In the genomic region with DNA sequence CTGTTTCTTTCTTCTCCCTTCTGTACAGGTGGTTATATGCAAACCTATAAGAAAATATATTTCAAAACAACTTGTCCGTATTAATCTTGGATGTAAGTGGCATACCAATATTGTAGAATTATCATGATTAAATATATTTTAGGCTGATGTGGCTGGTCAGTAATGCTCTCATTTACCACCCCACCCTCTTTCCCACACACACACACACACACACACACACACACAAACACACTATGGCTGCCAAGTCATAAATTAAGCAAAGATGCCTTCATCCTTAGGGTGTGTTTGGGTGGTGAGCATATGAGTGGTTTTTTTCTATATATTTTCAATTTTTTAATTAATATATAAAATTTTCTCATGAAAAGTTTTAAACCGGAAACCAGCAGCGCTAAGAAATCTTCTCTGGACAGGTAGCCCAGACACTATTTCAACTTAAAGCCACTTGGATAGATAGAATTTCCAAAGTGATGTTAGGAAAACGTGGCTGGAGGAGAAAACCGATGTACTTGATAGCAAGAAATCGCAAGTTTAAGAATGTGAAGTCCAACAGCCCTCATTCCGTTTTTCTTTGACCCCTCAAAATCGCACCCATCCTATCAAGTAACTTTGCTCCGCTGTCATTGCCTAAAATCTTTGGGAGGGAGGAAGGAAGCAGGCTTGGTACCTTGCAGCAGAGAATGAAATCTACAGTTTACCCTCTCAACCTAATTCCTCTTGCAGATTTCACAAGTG, we compare ENCODE assay signal across 8 cellular contexts.
A peak's percentile ranks its signal among the peaks of the same experiment; 100 is the strongest.
DNase-seq lines count a peak whose midpoint lies in the region; ATAC-seq and TF ChIP-seq lines count a peak whose summit lies in the region.

No MANE protein-coding gene starts in this region.

- 0 out of 2 replicates have a peak, but pooled peaks cover 13% of the 10 kb centered on the region for H3F3A ChIP-seq in MM.1S (ENCODE audit: insufficient read depth, low read length)

- H4K20me1 ChIP-seq in BLaER1 (peaks cover 60% of the 10 kb centered on the region), MM.1S (ENCODE audit: insufficient read depth, low read length) (no peaks in the 10 kb centered on the region)

- H3K36me3 Mint-ChIP-seq in naive thymus-derived CD8-positive, alpha-beta T cell: peaks cover 0 to 33% (median 19%) of the 10 kb centered on the region in 3 donors

- H3K9ac ChIP-seq in BLaER1 (peak overlapping the region; percentile 96), MM.1S (ENCODE audit: low read length) (peak overlapping the region; percentile 84)

- peak overlapping the region; percentile 90 to 99 (median 98) for H3K27ac Mint-ChIP-seq in naive thymus-derived CD8-positive, alpha-beta T cell

- H2AFZ ChIP-seq in MM.1S (ENCODE audit: low read length): no peak overlapping the region

- no peak for DNase-seq in MM.1S
- peak; percentile 42 for DNase-seq in dermis blood vessel endothelial cell
- DNase-seq in naive thymus-derived CD8-positive, alpha-beta T cell: no peak
- DNase-seq in RKO (ENCODE audit: low spot score): no peak

- peaks cover 40 to 79% (median 66%) of the 10 kb centered on the region in 4 donors for H3K4me1 Mint-ChIP-seq in naive thymus-derived CD8-positive, alpha-beta T cell

- H3K9me3 Mint-ChIP-seq in naive thymus-derived CD8-positive, alpha-beta T cell: no peaks in the 10 kb centered on the region

- no peaks in the 10 kb centered on the region for H3K27me3 Mint-ChIP-seq in naive thymus-derived CD8-positive, alpha-beta T cell

- H3K4me1 ChIP-seq in BLaER1 (peaks cover 60% of the 10 kb centered on the region), MM.1S (ENCODE audit: low read length) (peaks cover 11% of the 10 kb centered on the region)

- H3K27ac ChIP-seq in BLaER1: peak overlapping the region; percentile 93
- peak overlapping the region; percentile 60; the same call in 1 of the 2 replicates for H3K27ac ChIP-seq in MM.1S (ENCODE audit: low read length)

- H3K36me3 ChIP-seq in BLaER1: peaks cover 41% of the 10 kb centered on the region
- peaks cover 8% of the 10 kb centered on the region; the same call in 1 of the 2 replicates for H3K36me3 ChIP-seq in MM.1S (replicated peaks; ENCODE audit: insufficient read depth, low read length)

- no peak for TF ChIP-seq CTCF in MM.1S (IDR thresholded peaks at IDR 0.05; ENCODE audit: low read length)

- no peaks in the 10 kb centered on the region for H3K9me2 ChIP-seq in MM.1S (replicated peaks; ENCODE audit: insufficient read depth, low read length)

- POLR2A ChIA-PET in naive thymus-derived CD8-positive, alpha-beta T cell (lab: Charles Lee): interaction anchor here (0.6 to 3.5 kb wide), 5 partner anchors 14 to 52 kb away, joined by 3 to 30 read pairs (median 5); no protein-coding TSS in a partner anchor

- H3K9me3 ChIP-seq in BLaER1 (0 out of 2 replicates have a peak, but pooled peaks cover 5% of the 10 kb centered on the region), MM.1S (replicated peaks; ENCODE audit: insufficient read depth, low read length) (no peaks in the 10 kb centered on the region)

- H3K4me2 ChIP-seq in BLaER1: peak overlapping the region; percentile 92
- peak overlapping the region; percentile 62 for H3K4me2 ChIP-seq in MM.1S (ENCODE audit: low read depth, low read length)

- H3K79me2 ChIP-seq in MM.1S (ENCODE audit: low read length): peaks cover 57% of the 10 kb centered on the region

- peak overlapping the region; percentile 91 to 100 (median 98) for H3K4me3 Mint-ChIP-seq in naive thymus-derived CD8-positive, alpha-beta T cell

- ATAC-seq in naive thymus-derived CD8-positive, alpha-beta T cell: no peak
- ATAC-seq in HG03196 (IDR thresholded peaks at IDR 0.05; ENCODE audit: unreplicated experiment): no peak
- ATAC-seq in GM19452 (IDR thresholded peaks at IDR 0.05; ENCODE audit: unreplicated experiment): no peak
- no peak for ATAC-seq in HG02763 (IDR thresholded peaks at IDR 0.05; ENCODE audit: unreplicated experiment)

- H3K4me3 ChIP-seq in BLaER1: peak overlapping the region; percentile 95
- peak overlapping the region; percentile 78 for H3K4me3 ChIP-seq in MM.1S (ENCODE audit: low read length)

- H3K27me3 ChIP-seq in BLaER1 (no peaks in the 10 kb centered on the region), MM.1S (replicated peaks; ENCODE audit: insufficient read depth, low read length) (0 out of 2 replicates have a peak, but pooled peaks cover 4% of the 10 kb centered on the region)
